14 cellular contexts compared by ENCODE assay signal in the genomic region with DNA sequence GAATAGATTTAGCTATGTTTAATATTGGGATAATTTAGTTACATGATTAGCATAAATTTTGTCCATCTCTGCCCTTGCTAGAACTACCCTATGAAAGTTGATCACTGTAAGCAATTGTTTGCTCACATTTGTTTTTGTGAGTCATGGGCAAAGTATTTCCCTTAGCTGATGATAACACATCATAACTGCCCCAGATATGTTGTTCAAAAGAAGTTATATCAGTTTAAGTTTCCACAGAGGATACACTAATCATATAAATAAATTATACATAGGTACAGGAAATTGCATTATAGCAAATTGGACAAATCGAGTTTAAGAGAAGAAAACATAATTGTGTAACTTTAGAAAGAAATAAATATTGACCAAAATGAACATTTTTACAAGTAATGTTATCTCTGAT.
"Had no signal": no experiment of that assay in that cellular context is flagged by ENCODE, and none has a peak within 500 bp of the region (broad histone marks: within the 10 kb centered on the region; RNA-seq: fewer than 3 reads in every experiment).

No MANE protein-coding gene starts in this region.

- ATAC-seq: heart right ventricle; left ventricle myocardium superior; stimulated activated naive CD8-positive, alpha-beta T cell treated with anti-CD3 and anti-CD28 coated beads, Interleukin-15, Interleukin-2, amounts not matched to agents 100 U/mL and 50 U/mL, for 24 hours; WTC11 had no signal

- H3K4me3 ChIP-seq: dorsolateral prefrontal cortex, esophagus muscularis mucosa, heart right ventricle, upper lobe of left lung had no signal

- DNase-seq: activated CD4-positive, alpha-beta T cell treated with anti-CD3 and anti-CD28 coated beads for 48 hours; activated effector memory CD4-positive, alpha-beta T cell treated with Interleukin-2 at 50 U/mL for 16 hours; brain microvascular endothelial cell; dorsolateral prefrontal cortex; heart right ventricle; kidney; left ventricle myocardium superior; stimulated activated CD4-positive, alpha-beta T cell treated with anti-CD3 and anti-CD28 coated beads, Interleukin-4, amount 100 ng/mL, for 1 hour; stimulated activated CD8-positive, alpha-beta memory T cell treated with anti-CD3 and anti-CD28 coated beads, Interleukin-4, amount 100 ng/mL, for 48 hours; stimulated activated naive CD8-positive, alpha-beta T cell treated with anti-CD3 and anti-CD28 coated beads, Interleukin-15, Interleukin-2, amounts not matched to agents 100 U/mL and 50 U/mL, for 24 hours; T-helper 1 cell; upper lobe of left lung had no signal
